1 cellular context compared by ENCODE assay signal in genomic region chr3:197736491-197737318, GRCh38.
TF ChIP-seq lines count a peak whose summit lies in the region.

Gene RUBCN, minus strand, starts transcription at chr3:197736904. Its CDS starts 185 bp downstream, at chr3:197736719.

TF ChIP-seq in HepG2, 621 proteins besides CTCF, POLR2A, EP300 and RAD21 (continued from another document and continues in another):
- TF ChIP-seq DZIP1 (CRISPR knock-in tag; IDR thresholded peaks at IDR 0.05) (no peak), ZBTB2 (CRISPR knock-in tag; IDR thresholded peaks at IDR 0.05; ENCODE audit: low read depth) (peak; percentile 47; the same call in 1 of the 2 replicates), ZBTB40 (IDR thresholded peaks at IDR 0.05) (no peak), ZBTB40 (CRISPR knock-in tag; IDR thresholded peaks at IDR 0.05) (no peak; the same call in none of the 2 replicates), ZGPAT (CRISPR knock-in tag; IDR thresholded peaks at IDR 0.05) (peak; percentile 60), ZBTB38 (CRISPR knock-in tag; IDR thresholded peaks at IDR 0.05) (no peak), ZNF407 (CRISPR knock-in tag; IDR thresholded peaks at IDR 0.05; ENCODE audit: not compliant biosample characterization) (no peak), ARID5B (CRISPR knock-in tag; IDR thresholded peaks at IDR 0.05) (peak; percentile 23; the same call in 1 of the 2 replicates), ZNF792 (CRISPR knock-in tag; IDR thresholded peaks at IDR 0.05) (0 out of 2 replicates have a peak, but pooled peaks have one; percentile 30), ZNF543 (CRISPR knock-in tag; IDR thresholded peaks at IDR 0.05) (no peak), CENPT (CRISPR knock-in tag; IDR thresholded peaks at IDR 0.05; ENCODE audit: low read depth) (no peak), AGO2 (optimal IDR thresholded peaks at IDR 0.05; ENCODE audit: low read depth, low read length) (peak; percentile 41), SIX4 (CRISPR knock-in tag; IDR thresholded peaks at IDR 0.05) (no peak), GATA4 (IDR thresholded peaks at IDR 0.05; ENCODE audit: borderline replicate concordance, low read depth) (no peak), ZNF576 (CRISPR knock-in tag; IDR thresholded peaks at IDR 0.05) (no peak), REXO4 (CRISPR knock-in tag; IDR thresholded peaks at IDR 0.05; ENCODE audit: borderline replicate concordance) (no peak), E2F1 (CRISPR knock-in tag; IDR thresholded peaks at IDR 0.05) (no peak), HES4 (CRISPR knock-in tag; IDR thresholded peaks at IDR 0.05; ENCODE audit: borderline replicate concordance) (no peak)
